ENCODE assay signal across 9 cellular contexts in genomic region chrX:30887721-30888120, GRCh38. TPM values are rescaled to one million over a fixed set of nuclear protein-coding genes. Genes with fewer than 3 reads are reported as not detected.
DNase-seq lines count a peak whose midpoint lies in the region; ATAC-seq and TF ChIP-seq lines count a peak whose summit lies in the region.
"Had no signal": no experiment of that assay in that cellular context is flagged by ENCODE, and none has a peak within 500 bp of the region (broad histone marks: within the 10 kb centered on the region; RNA-seq: fewer than 3 reads in every experiment).

No MANE protein-coding gene starts in this region.

- no peak overlapping the region for H3K23ac ChIP-seq in H9 (ENCODE audit: insufficient read length, low read depth, low read length)

- H3K27me3 ChIP-seq in H9 (ENCODE audit: insufficient read depth, low read length) = no peaks in the 10 kb centered on the region

- DNase-seq in H9 (no peak), foreskin fibroblast (no peak), DMS114 treated with DMSO at 0.1 percent for 48 hours (lab: John Stamatoyannopoulos, UW; ENCODE audit: unreplicated experiment) (no peak), H4 (ENCODE audit: low spot score) (no peak), NCI-H345 (lab: John Stamatoyannopoulos, UW) (no peak)
- DNase-seq in activated CD4-positive, alpha-beta T cell treated with anti-CD3 and anti-CD28 coated beads, Interleukin-2, amount 50 U/mL, for 48 hours = peak; percentile 65 to 76
- peak; percentile 66 for DNase-seq in stimulated activated CD4-positive, alpha-beta T cell treated with anti-CD3 and anti-CD28 coated beads, Interleukin-4, amount 100 ng/mL, for 1 hour
- DNase-seq: NCI-H2029 treated with DMSO at 0.1 percent for 48 hours had no signal

- H2BK12ac ChIP-seq in H9 (ENCODE audit: insufficient read length, low read depth, low read length) = no peak overlapping the region

- no peak overlapping the region for H3K56ac ChIP-seq in H9 (ENCODE audit: insufficient read length, low read depth, low read length)

- no peak overlapping the region for H3K4me2 ChIP-seq in H9 (ENCODE audit: insufficient read depth, insufficient read length, low read length)

- no peak overlapping the region for H2BK15ac ChIP-seq in H9 (ENCODE audit: low read depth, low read length)

- H3K18ac ChIP-seq in H9 (ENCODE audit: insufficient read length, low read depth, low read length) = no peak overlapping the region

- no peak for ATAC-seq in HG03095 (IDR thresholded peaks at IDR 0.05; ENCODE audit: unreplicated experiment)

- H3T11ph ChIP-seq in H9 (ENCODE audit: low read length) = no peak overlapping the region

- WGBS in H9 (ENCODE audit: extremely low coverage, insufficient read length, low lambda C conversion rate) = 100% methylated on average over 1 of the region's 4 CpGs

- no peak overlapping the region for H2AFZ ChIP-seq in H9 (ENCODE audit: low read length)

- peaks cover 60 to 67% of the 10 kb centered on the region in 2 experiments for H3K9me3 Mint-ChIP-seq in H9

- no peak overlapping the region for H2BK20ac ChIP-seq in H9 (ENCODE audit: low read depth, low read length, poor library complexity, severe bottlenecking)

- H3K36me3 Mint-ChIP-seq in H9 (ENCODE audit: insufficient read depth in 1 of 3, low read depth in 3 of 3) = peaks cover 0 to 5% (median 0%) of the 10 kb centered on the region in 3 experiments; a peak in 1 of 7 replicates

- TF ChIP-seq CTCF in H9 (conservative IDR thresholded peaks at IDR 0.05) (no peak), foreskin fibroblast (IDR thresholded peaks at IDR 0.05; ENCODE audit: low read depth, low read length) (no peak)

- H3K14ac ChIP-seq in H9 (ENCODE audit: insufficient read depth, low read length) = no peak overlapping the region

- no peak overlapping the region for H3K27ac Mint-ChIP-seq in H9

- H4K91ac ChIP-seq in H9 (ENCODE audit: insufficient read length, low read depth, low read length) = no peak overlapping the region

- no peak overlapping the region for H4K5ac ChIP-seq in H9 (ENCODE audit: insufficient read length, low read depth, low read length)

- no peak overlapping the region for H2BK5ac ChIP-seq in H9 (ENCODE audit: insufficient read length, low read length)

- no peak overlapping the region for H3K27ac ChIP-seq in H9 (ENCODE audit: insufficient read length, low read depth, low read length)

- no peaks in the 10 kb centered on the region for H3K9me3 ChIP-seq in H9 (ENCODE audit: control insufficient read depth, low read depth, low read length)

- H3K27me3 Mint-ChIP-seq in H9 (ENCODE audit: low read depth) = peaks cover 3% of the 10 kb centered on the region; the same call in 1 of the 2 replicates

- H3K4me3 Mint-ChIP-seq in H9 = peak overlapping the region; percentile 81 to 90; a peak in 4 of 5 replicates

- no peaks in the 10 kb centered on the region for H4K20me1 ChIP-seq in H9 (ENCODE audit: control insufficient read depth, insufficient read depth, insufficient read length)

- no peak overlapping the region for H3K9ac ChIP-seq in H9 (ENCODE audit: extremely low read depth, insufficient read length, low read length)

- no peak overlapping the region for H2BK120ac ChIP-seq in H9 (ENCODE audit: low read depth, low read length, poor library complexity, severe bottlenecking)

- H3K4me1 Mint-ChIP-seq in H9 = peaks cover 12 to 15% of the 10 kb centered on the region in 2 experiments

- H3K4me3 ChIP-seq in foreskin fibroblast (ENCODE audit: low read depth in 1 of 2, low read length in 2 of 2) = peak overlapping the region; percentile 71 to 76

- H3K79me1 ChIP-seq in H9 (ENCODE audit: insufficient read depth, low read depth, low read length, poor library complexity, severe bottlenecking) = no peaks in the 10 kb centered on the region

- H3K23me2 ChIP-seq in H9 (ENCODE audit: insufficient read length, low read depth, low read length, poor library complexity, severe bottlenecking) = no peaks in the 10 kb centered on the region

- no peak overlapping the region for H4K8ac ChIP-seq in H9 (replicated peaks; ENCODE audit: insufficient read length, low read depth, low read length)

- no peaks in the 10 kb centered on the region; the same call in 1 of the 2 replicates for H3K4me1 ChIP-seq in H9 (ENCODE audit: insufficient read depth, low read length)

- no peaks in the 10 kb centered on the region; the same call in 1 of the 2 replicates for H3K79me2 ChIP-seq in H9 (ENCODE audit: insufficient read depth, low read length)

- no peak overlapping the region for H3K4ac ChIP-seq in H9 (ENCODE audit: low read depth, low read length)

- no peak overlapping the region for H2AK5ac ChIP-seq in H9 (ENCODE audit: insufficient read length, low read length)

RNA-seq across cellular contexts. Expression of gene TAB3, which starts 1.3 kb away (rescaled TPM):
- total RNA-seq in H9 (2021) = 13.5 and 14.8 TPM in 2 replicates
- 10.8 and 11.0 TPM in 2 replicates for total RNA-seq in H4 (2014; rRNA removed; shearing (Covaris generic))

Comparison
In these comparisons a context has a peak if more than half of its experiments do, and no peak if none do; other contexts are left out.
1. DNase-seq: peak in activated CD4-positive, alpha-beta T cell treated with anti-CD3 and anti-CD28 coated beads, Interleukin-2, amount 50 U/mL, for 48 hours (2 of 2) and stimulated activated CD4-positive, alpha-beta T cell treated with anti-CD3 and anti-CD28 coated beads, Interleukin-4, amount 100 ng/mL, for 1 hour (single experiment); none in H9 (single experiment), foreskin fibroblast (0 of 2), DMS114 treated with DMSO at 0.1 percent for 48 hours (single experiment), H4 (single experiment) and NCI-H345 (single experiment).